Comparison of ENCODE assay signal across 32 cellular contexts in the genomic region with DNA sequence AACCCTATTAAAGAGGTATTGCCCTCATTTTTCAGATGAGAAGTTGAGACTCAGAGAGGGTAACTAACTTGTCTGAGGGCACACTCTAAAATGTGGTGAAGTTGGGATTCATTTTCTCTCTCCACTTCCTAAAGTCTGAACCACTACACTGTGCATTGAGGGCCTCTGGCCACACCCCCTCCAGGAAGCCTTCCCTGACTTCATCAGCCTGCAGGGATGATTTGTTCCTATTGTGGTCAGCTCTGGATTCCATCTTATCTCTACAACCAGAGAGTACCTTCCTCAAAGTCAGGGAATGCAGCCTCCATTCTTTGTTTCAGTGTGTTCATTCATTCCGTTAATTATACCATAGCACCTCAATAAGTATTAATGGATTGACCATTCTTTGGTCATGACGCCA.
"Had no signal": no experiment of that assay in that cellular context is flagged by ENCODE, and none has a peak within 500 bp of the region (broad histone marks: within the 10 kb centered on the region; RNA-seq: fewer than 3 reads in every experiment).

No MANE protein-coding gene starts in this region.

- H3K9me3 Mint-ChIP-seq: activated CD4-positive, alpha-beta T cell treated with anti-CD3 and anti-CD28 coated beads, Interleukin-2, amount 10 ng/mL, durations not matched to agents 24 days and 14 days; activated naive CD4-positive, alpha-beta T cell treated with anti-CD3 and anti-CD28 coated beads for 36 hours; activated naive CD4-positive, alpha-beta T cell treated with anti-CD3 and anti-CD28 coated beads, Interleukin-2, amount 50 U/mL, for 72 hours; activated T-cell treated with anti-CD3 and anti-CD28 coated beads, Interleukin-2, amount 50 U/mL, for 24 hours; activated T-helper 2 cell treated with anti-CD3 and anti-CD28 coated beads, Interferon-gamma antibody, Interleukin-2, Interleukin-4, amounts not matched to agents 10 μg/mL and 5 μg/mL and 100 μg/mL, durations not matched to agents 14 hours and 24 hours and 36 hours; T-helper 1 cell treated with Interleukin-12 subunit alpha and Interleukin-12 subunit beta and Interleukin-4 antibody, amounts not matched to agents 30 μg/mL and 1 μg/mL, for 36 hours; T-helper 2 cell treated with Interferon-gamma antibody and Interleukin-4, amounts not matched to agents 5 μg/mL and 100 μg/mL, for 36 hours had no signal

- H3K9ac ChIP-seq: SK-N-SH had no signal

- H3K36me3 ChIP-seq: adrenal gland, brain microvascular endothelial cell, MG63, Peyer's patch, SJSA1 had no signal

- H3K4me3 Mint-ChIP-seq: activated CD4-positive, alpha-beta T cell treated with anti-CD3 and anti-CD28 coated beads, Interleukin-2, amount 10 ng/mL, durations not matched to agents 24 days and 14 days; activated CD8-positive, alpha-beta T cell treated with anti-CD3 and anti-CD28 coated beads, Interleukin-2, amount 10 ng/mL, durations not matched to agents 7 days and 5 days; activated naive CD4-positive, alpha-beta T cell treated with anti-CD3 and anti-CD28 coated beads for 36 hours; activated T-cell treated with anti-CD3 and anti-CD28 coated beads, Interleukin-2, amount 50 U/mL, for 24 hours; T-helper 1 cell treated with Interleukin-12 subunit alpha and Interleukin-12 subunit beta and Interleukin-4 antibody, amounts not matched to agents 30 μg/mL and 1 μg/mL, for 36 hours; T-helper 2 cell treated with Interferon-gamma antibody and Interleukin-4, amounts not matched to agents 5 μg/mL and 100 μg/mL, for 36 hours had no signal

- H3K27ac Mint-ChIP-seq: activated CD4-positive, alpha-beta T cell treated with anti-CD3 and anti-CD28 coated beads, Interleukin-2, amount 10 ng/mL, durations not matched to agents 24 days and 14 days; activated CD8-positive, alpha-beta T cell treated with anti-CD3 and anti-CD28 coated beads, Interleukin-2, amount 10 ng/mL, durations not matched to agents 7 days and 5 days; activated naive CD4-positive, alpha-beta T cell treated with anti-CD3 and anti-CD28 coated beads for 36 hours; activated naive CD4-positive, alpha-beta T cell treated with anti-CD3 and anti-CD28 coated beads, Interleukin-2, amount 50 U/mL, for 72 hours; activated T-cell treated with anti-CD3 and anti-CD28 coated beads, Interleukin-2, amount 50 U/mL, for 24 hours; activated T-helper 2 cell treated with anti-CD3 and anti-CD28 coated beads, Interferon-gamma antibody, Interleukin-2, Interleukin-4, amounts not matched to agents 10 μg/mL and 5 μg/mL and 100 μg/mL, durations not matched to agents 14 hours and 24 hours and 36 hours; T-helper 1 cell treated with Interleukin-12 subunit alpha and Interleukin-12 subunit beta and Interleukin-4 antibody, amounts not matched to agents 30 μg/mL and 1 μg/mL, for 36 hours; T-helper 2 cell treated with Interferon-gamma antibody and Interleukin-4, amounts not matched to agents 5 μg/mL and 100 μg/mL, for 36 hours had no signal

- FAIRE-seq: TTC549 had no signal

- DNase-seq: activated CD4-positive, alpha-beta T cell treated with anti-CD3 and anti-CD28 coated beads, Interleukin-2, amount 10 ng/mL, durations not matched to agents 24 days and 14 days; activated CD4-positive, alpha-beta T cell treated with anti-CD3 and anti-CD28 coated beads, Interleukin-2, amount 50 U/mL, for 4 hours; activated CD8-positive, alpha-beta T cell treated with anti-CD3 and anti-CD28 coated beads, Interleukin-2, amount 10 ng/mL, durations not matched to agents 7 days and 5 days; activated gamma-delta T cell treated with Interleukin-2 at 50 U/mL for 16 hours; activated naive CD4-positive, alpha-beta T cell treated with anti-CD3 and anti-CD28 coated beads for 36 hours; activated T-cell treated with anti-CD3 and anti-CD28 coated beads, Interleukin-2, amount 50 U/mL, for 24 hours; adrenal gland; anterior cingulate cortex; brain microvascular endothelial cell; central memory CD4-positive, alpha-beta T cell; Kasumi-1; MG63; NCI-H1048; NCI-H1105 treated with DMSO at 0.1 percent for 48 hours; NCI-H1436; NCI-H1694; NCI-H2029; NCI-H510A; NCI-H526; NCI-H748 treated with DMSO at 0.1 percent for 48 hours; NK-92 treated with Interleukin-12 subunit alpha and Interleukin-12 subunit beta, amount 100 ng/mL, for 24 hours; PC-3; Peyer's patch; RPMI8226; SHP77 treated with DMSO at 0.1 percent for 48 hours; SK-N-SH had no signal

- H3K4me1 ChIP-seq: adrenal gland, Peyer's patch had no signal

- ATAC-seq: activated CD8-positive, alpha-beta T cell treated with anti-CD3 and anti-CD28 coated beads, Interleukin-2, amount 10 ng/mL, durations not matched to agents 7 days and 5 days; activated naive CD4-positive, alpha-beta T cell treated with anti-CD3 and anti-CD28 coated beads, Interleukin-2, amount 50 U/mL, for 72 hours; PC-3 had no signal

- H3K27me3 ChIP-seq: adrenal gland, brain microvascular endothelial cell, MG63, Peyer's patch, SJSA1 had no signal

- H3K9me3 ChIP-seq: adrenal gland, MG63, Peyer's patch, SJSA1, SK-N-SH had no signal

- H3K4me2 ChIP-seq: SK-N-SH had no signal

- H3K4me3 ChIP-seq: adrenal gland, MG63, Peyer's patch, SJSA1 had no signal

- H3K36me3 Mint-ChIP-seq: activated naive CD4-positive, alpha-beta T cell treated with anti-CD3 and anti-CD28 coated beads, Interleukin-2, amount 50 U/mL, for 72 hours had no signal

- H3K27ac ChIP-seq: adrenal gland, brain microvascular endothelial cell, Peyer's patch, SJSA1 had no signal
